8 cellular contexts compared by ENCODE assay signal in the genomic region with DNA sequence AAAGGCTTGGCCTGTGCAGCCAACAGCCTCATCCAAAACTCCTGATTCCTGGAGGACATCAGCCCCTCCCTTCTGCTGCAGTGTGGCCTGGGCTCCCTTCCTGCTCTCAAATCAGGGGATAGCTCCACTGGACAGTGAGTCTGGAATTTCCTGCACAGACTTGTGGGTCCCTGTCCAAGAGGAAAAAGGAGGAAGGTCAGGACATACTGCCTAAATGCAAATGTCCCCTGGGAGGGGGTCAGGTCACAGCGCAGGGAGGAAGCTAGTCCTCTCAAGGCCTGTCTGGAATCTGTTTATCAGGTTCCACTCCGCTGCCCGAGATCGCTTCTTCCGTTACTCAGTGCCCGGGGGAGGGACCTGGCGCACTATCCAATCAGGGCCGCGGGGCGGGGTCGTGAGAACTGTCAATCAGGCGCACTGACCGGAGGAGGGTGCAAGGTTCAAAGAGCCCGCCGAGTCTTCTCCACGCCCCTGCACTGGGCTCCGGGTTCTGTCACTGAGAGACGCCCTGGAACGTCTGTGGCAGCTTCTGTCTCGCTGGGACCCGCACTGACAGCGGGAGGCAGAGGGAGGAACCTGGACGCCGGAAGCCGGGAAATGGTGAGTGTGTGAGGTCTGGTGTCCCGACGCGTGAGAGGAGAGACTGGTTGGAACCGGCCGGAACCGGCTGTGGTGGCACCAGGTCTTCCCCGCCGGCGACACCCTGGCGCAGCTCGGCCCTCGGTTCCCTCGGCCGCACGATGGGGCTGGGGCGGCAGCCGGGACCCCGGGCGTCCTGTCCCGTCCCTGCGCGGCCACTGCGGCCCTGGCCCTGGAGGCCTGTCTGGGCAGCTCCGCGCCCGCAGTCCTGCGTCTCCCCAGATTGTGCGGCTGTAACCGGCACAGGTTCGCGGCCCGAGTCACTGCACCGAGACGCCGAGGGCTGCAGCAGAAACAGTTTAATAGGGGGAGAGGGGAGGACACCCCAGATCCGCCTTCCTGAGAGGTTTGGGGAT. TPM values are rescaled to one million over a fixed set of nuclear protein-coding genes. Genes with fewer than 3 reads are reported as not detected.
DNase-seq lines count a peak whose midpoint lies in the region; ATAC-seq and TF ChIP-seq lines count a peak whose summit lies in the region.

A gene (plus strand): TSS at position 404 of the 995 bp plus-strand sequence. CDS start 194 bp downstream, at position 598.

- H3K4me3 ChIP-seq in GM12864 (ENCODE audit: low read depth, low read length) = peak within 1 kb of the TSS; percentile 97

- peak within 1 kb of the TSS; percentile 93 for H3K27ac Mint-ChIP-seq in type B pancreatic cell

- peak; percentile 97 for ATAC-seq in HG02678 (IDR thresholded peaks at IDR 0.05; ENCODE audit: unreplicated experiment)
- peak; percentile 99 to 100 for ATAC-seq in left cardiac atrium

- H3K9me3 Mint-ChIP-seq in type B pancreatic cell = peaks cover 9% of the 10 kb centered on the region

- TF ChIP-seq CTCF in GM12864 (IDR thresholded peaks at IDR 0.05; ENCODE audit: low read depth, low read length, missing control alignments) (no peak), type B pancreatic cell (conservative IDR thresholded peaks at IDR 0.05) (no peak)

- peaks cover 13% of the 10 kb centered on the region for H3K27me3 Mint-ChIP-seq in type B pancreatic cell

- intact Hi-C loops in left cardiac atrium (cut with DNase I) = loop anchor here in 1 of 2 donors (10.0 kb wide), 1 partner anchor 72 kb away; no protein-coding TSS in a partner anchor
- intact Hi-C loops in posterior vena cava (cut with DNase I) = no loop called here

- DNase-seq in GM12864 (ENCODE audit: low read depth) = peak; percentile 87
- peak; percentile 77 for DNase-seq in NCI-H1417 treated with DMSO at 0.1 percent for 48 hours (lab: John Stamatoyannopoulos, UW)
- DNase-seq in T-helper 1 cell = peak; percentile 71 to 91 (median 79)
- peak; percentile 89 for DNase-seq in amniotic epithelial cell (ENCODE audit: low read depth)
- peak; percentile 98 for DNase-seq in left cardiac atrium
- DNase-seq in posterior vena cava (ENCODE audit: low spot score) = peak; percentile 99
- DNase-seq in type B pancreatic cell (ENCODE audit: extremely low spot score, unreplicated experiment) = peak; percentile 96

- peaks cover 13% of the 10 kb centered on the region for H3K4me1 Mint-ChIP-seq in type B pancreatic cell (ENCODE audit: unreplicated experiment)

- H3K4me3 Mint-ChIP-seq in type B pancreatic cell = peak within 1 kb of the TSS; percentile 98

- H3K36me3 Mint-ChIP-seq in type B pancreatic cell = peaks cover 9% of the 10 kb centered on the region

RNA-seq across cellular contexts. Expression of the gene that starts here (rescaled TPM):
- 1 to 10 TPM; 4.2 to 4.6 TPM for total RNA-seq in left cardiac atrium
- 10 to 100 TPM; 11.1 to 16.1 TPM for total RNA-seq in posterior vena cava
- 4.1 and 6.3 TPM in 2 replicates for total RNA-seq in type B pancreatic cell (ENCODE audit: low replicate concordance)

Comparison
In these comparisons a context has a peak if more than half of its experiments do, and no peak if none do; other contexts are left out.
1. Peak in every context shown above with its lines: DNase-seq, ATAC-seq and H3K4me3 ChIP-seq.